ENCODE assay signal across 19 cellular contexts in genomic region chr4:156595041-156595440, GRCh38.
"Had no signal": no experiment of that assay in that cellular context is flagged by ENCODE, and none has a peak within 500 bp of the region (broad histone marks: within the 10 kb centered on the region; RNA-seq: fewer than 3 reads in every experiment).

No MANE protein-coding gene starts in this region.

- H3K9me3 ChIP-seq: prostate gland had no signal

- H3K4me3 ChIP-seq: prostate gland had no signal

- DNase-seq: activated CD4-positive, alpha-beta T cell treated with anti-CD3 and anti-CD28 coated beads for 1 hour; activated CD4-positive, alpha-beta T cell treated with anti-CD3 and anti-CD28 coated beads, Interleukin-2, amount 50 U/mL, for 48 hours; activated naive CD4-positive, alpha-beta T cell treated with Interleukin-2 at 50 U/mL for 16 hours; activated naive CD8-positive, alpha-beta T cell treated with anti-CD3 and anti-CD28 coated beads, Interleukin-2, amount 50 U/mL, for 24 hours; central memory CD4-positive, alpha-beta T cell; cortex of kidney; effector CD8-positive, alpha-beta T cell; islet precursor cell; occipital lobe; small intestine; stimulated activated naive CD8-positive, alpha-beta T cell treated with anti-CD3 and anti-CD28 coated beads, Interleukin-15, Interleukin-2, amounts not matched to agents 100 U/mL and 50 U/mL, for 24 hours; T-helper 1 cell; T1000; trophoblast cell had no signal

- H3K27ac Mint-ChIP-seq: activated naive CD8-positive, alpha-beta T cell treated with anti-CD3 and anti-CD28 coated beads, Interleukin-2, amount 50 U/mL, for 24 hours; activated T-helper 17 cell treated with anti-CD3 and anti-CD28 coated beads, Interleukin-2, amount 50 U/mL, for 72 hours; natural killer cell treated with Interleukin-12 subunit alpha and Interleukin-12 subunit beta and Interleukin-15 and Interleukin-18, amount 100 ng/mL, for 72 hours had no signal

- H3K36me3 ChIP-seq: prostate gland had no signal

- H3K27ac ChIP-seq: prostate gland had no signal

- ATAC-seq: activated naive CD8-positive, alpha-beta T cell treated with anti-CD3 and anti-CD28 coated beads, Interleukin-2, amount 50 U/mL, for 24 hours; activated T-helper 17 cell treated with anti-CD3 and anti-CD28 coated beads, Interleukin-2, amount 50 U/mL, for 72 hours; left lobe of liver; natural killer cell treated with Interleukin-12 subunit alpha and Interleukin-12 subunit beta and Interleukin-15 and Interleukin-18, amount 100 ng/mL, for 72 hours; right cardiac atrium; stimulated activated naive CD8-positive, alpha-beta T cell treated with anti-CD3 and anti-CD28 coated beads, Interleukin-15, Interleukin-2, amounts not matched to agents 100 U/mL and 50 U/mL, for 24 hours had no signal
